In the genomic region with DNA sequence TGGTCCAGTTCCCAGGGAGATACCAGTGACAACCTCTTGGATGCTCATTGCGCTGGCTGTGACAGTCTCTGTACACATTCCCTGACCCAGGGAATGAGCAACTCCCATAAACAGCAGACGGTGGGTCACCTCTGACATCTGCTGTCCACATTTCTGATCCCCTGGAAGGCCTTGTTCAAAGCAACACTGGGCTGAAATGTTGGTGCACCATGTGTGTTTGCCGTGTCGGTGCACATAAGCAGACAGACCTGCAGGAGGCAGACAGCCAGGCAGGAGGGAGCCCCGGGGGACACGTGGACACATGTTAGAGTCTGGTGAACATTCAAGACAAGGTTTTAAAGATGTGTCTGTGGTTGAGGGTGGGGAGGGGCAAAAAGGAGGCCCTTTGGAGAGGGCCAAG, we compare ENCODE assay signal across 13 cellular contexts.
A peak's percentile ranks its signal among the peaks of the same experiment; 100 is the strongest.
DNase-seq lines count a peak whose midpoint lies in the region; ATAC-seq and TF ChIP-seq lines count a peak whose summit lies in the region.
"Had no signal": no experiment of that assay in that cellular context is flagged by ENCODE, and none has a peak within 500 bp of the region (broad histone marks: within the 10 kb centered on the region; RNA-seq: fewer than 3 reads in every experiment).

No MANE protein-coding gene starts in this region.

- H3K36me3 Mint-ChIP-seq in progenitor cell of endocrine pancreas (ENCODE audit: insufficient read depth) (no peaks in the 10 kb centered on the region), immature natural killer cell (peaks cover 0 to 7% (median 7%) of the 10 kb centered on the region in 3 donors)

- H3K9me3 Mint-ChIP-seq in progenitor cell of endocrine pancreas (ENCODE audit: low read depth) = peaks cover 5% of the 10 kb centered on the region
- H3K9me3 Mint-ChIP-seq in immature natural killer cell = no peaks in the 10 kb centered on the region

- peak overlapping the region; percentile 15 for H3K27ac Mint-ChIP-seq in progenitor cell of endocrine pancreas
- H3K27ac Mint-ChIP-seq in immature natural killer cell = no peak overlapping the region

- no peaks in the 10 kb centered on the region for H3K4me1 Mint-ChIP-seq in progenitor cell of endocrine pancreas (ENCODE audit: low read depth)
- H3K4me1 Mint-ChIP-seq in immature natural killer cell = peaks cover 12 to 17% of the 10 kb centered on the region in 2 donors

- TF ChIP-seq CTCF in progenitor cell of endocrine pancreas (IDR thresholded peaks at IDR 0.05; ENCODE audit: unreplicated experiment) = peak; percentile 37

- peaks cover 73% of the 10 kb centered on the region for H3K27me3 Mint-ChIP-seq in progenitor cell of endocrine pancreas
- peaks cover 6 to 16% (median 7%) of the 10 kb centered on the region in 3 donors for H3K27me3 Mint-ChIP-seq in immature natural killer cell (ENCODE audit: low read depth in 3 of 3)

- ATAC-seq in HG03432 (IDR thresholded peaks at IDR 0.05; ENCODE audit: unreplicated experiment) = no peak
- ATAC-seq: upper lobe of right lung had no signal

- H3K4me3 Mint-ChIP-seq in progenitor cell of endocrine pancreas (ENCODE audit: low read depth) = no peak overlapping the region
- no peak overlapping the region for H3K4me3 Mint-ChIP-seq in immature natural killer cell

- DNase-seq in NCI-H2171 treated with DMSO at 0.1 percent for 48 hours (lab: John Stamatoyannopoulos, UW) = peak; percentile 30
- DNase-seq in NCI-H2171 (lab: John Stamatoyannopoulos, UW) = no peak
- DNase-seq in NCI-H1694 treated with DMSO at 0.1 percent for 48 hours (lab: John Stamatoyannopoulos, UW) = peak; percentile 59
- peak; percentile 15 for DNase-seq in dermis blood vessel endothelial cell
- no peak for DNase-seq in progenitor cell of endocrine pancreas (ENCODE audit: low spot score, unreplicated experiment)
- no peak for DNase-seq in NCI-H1930 (lab: John Stamatoyannopoulos, UW)
- DNase-seq in immature natural killer cell = no peak
- DNase-seq: 8988T; activated naive CD4-positive, alpha-beta T cell treated with anti-CD3 and anti-CD28 coated beads, Interleukin-2, amount 50 U/mL, for 16 hours; posterior cingulate gyrus; stimulated activated CD4-positive, alpha-beta T cell treated with anti-CD3 and anti-CD28 coated beads, Interleukin-1b, Interleukin-23, amount 100 ng/mL, for 48 hours; upper lobe of right lung had no signal

Comparison
In these comparisons a context has a peak if more than half of its experiments do, and no peak if none do; other contexts are left out.
1. DNase-seq: peak in NCI-H2171 treated with DMSO at 0.1 percent for 48 hours (single experiment), NCI-H1694 treated with DMSO at 0.1 percent for 48 hours (single experiment) and dermis blood vessel endothelial cell (single experiment); none in NCI-H2171 (single experiment), progenitor cell of endocrine pancreas (single experiment), NCI-H1930 (0 of 2) and immature natural killer cell (0 of 3).